Comparison of ENCODE assay signal across 20 cellular contexts in the genomic region with DNA sequence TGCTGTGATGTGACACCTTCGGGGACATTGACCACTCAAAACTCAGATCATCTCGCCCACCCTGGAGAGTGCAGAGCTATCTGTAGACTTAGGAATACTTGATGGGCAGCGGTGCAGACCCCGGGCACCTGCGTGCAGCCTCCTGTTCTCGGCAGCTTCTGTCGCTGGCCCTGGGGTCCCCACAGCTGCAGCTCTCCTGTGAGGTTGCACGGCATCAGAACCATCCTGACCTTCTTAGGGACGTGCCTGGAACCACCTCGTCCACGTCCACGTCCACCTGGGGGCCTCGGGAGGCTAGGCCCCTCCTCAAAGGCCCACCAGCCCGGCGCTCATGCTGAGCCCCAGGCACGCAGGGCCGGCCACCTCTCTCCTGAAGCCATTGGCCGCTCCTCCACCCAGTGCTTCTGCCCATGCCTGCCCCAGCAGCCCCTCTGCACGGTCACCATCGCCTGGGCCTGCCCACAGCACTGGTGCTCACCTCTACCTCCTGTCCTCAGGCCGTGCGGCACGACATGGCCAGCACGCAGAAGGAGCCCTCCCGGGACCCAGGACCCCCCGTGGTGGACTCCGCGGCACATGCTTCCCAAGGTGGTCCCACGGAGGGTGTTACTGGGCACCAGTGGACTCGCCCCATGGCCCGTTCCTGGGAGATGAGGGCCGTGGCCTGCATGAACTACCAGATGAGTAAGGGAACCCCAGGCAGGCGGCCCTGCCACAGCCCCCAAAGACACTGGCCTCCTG. TPM values are rescaled to one million over a fixed set of nuclear protein-coding genes. Genes with fewer than 3 reads are reported as not detected.
DNase-seq lines count a peak whose midpoint lies in the region; TF ChIP-seq lines count a peak whose summit lies in the region.
"Had no signal": no experiment of that assay in that cellular context is flagged by ENCODE, and none has a peak within 500 bp of the region (broad histone marks: within the 10 kb centered on the region; RNA-seq: fewer than 3 reads in every experiment).

No MANE protein-coding gene starts in this region.

- peaks cover 0 to 2% (median 0%) of the 10 kb centered on the region in 3 donors for H3K4me1 Mint-ChIP-seq in IgD-negative memory B cell
- H3K4me1 Mint-ChIP-seq in glutamatergic neuron (ENCODE audit: low read depth, unreplicated experiment) = peaks cover 24% of the 10 kb centered on the region
- H3K4me1 Mint-ChIP-seq: activated naive CD8-positive, alpha-beta T cell treated with anti-CD3 and anti-CD28 coated beads, Interleukin-2, amount 10 ng/mL, durations not matched to agents 7 days and 5 days; stimulated activated naive CD8-positive, alpha-beta T cell treated with anti-CD3 and anti-CD28 coated beads, Interleukin-15, amount 100 ng/mL, for 72 hours had no signal

- H3K27ac Mint-ChIP-seq in IgD-negative memory B cell (peak overlapping the region in 2 of 3 donors; percentile 51 to 63), glutamatergic neuron (ENCODE audit: unreplicated experiment) (peak overlapping the region; percentile 99)
- H3K27ac Mint-ChIP-seq: activated naive CD8-positive, alpha-beta T cell treated with anti-CD3 and anti-CD28 coated beads, Interleukin-2, amount 10 ng/mL, durations not matched to agents 7 days and 5 days had no signal

- DNase-seq in BE2C (peak; percentile 21), glutamatergic neuron (no peak), posterior vena cava (ENCODE audit: low spot score) (peak; percentile 80), iPS-NIHi11 (ENCODE audit: low spot score) (no peak), NOMO-1 treated with dmso at 0.1 percent for 144 hours (lab: John Stamatoyannopoulos, UW; ENCODE audit: unreplicated experiment) (no peak), activated gamma-delta T cell treated with Interleukin-2 at 50 U/mL for 16 hours (no peak), Ammon's horn (ENCODE audit: low spot score) (no peak)
- DNase-seq: activated CD4-positive, alpha-beta T cell treated with anti-CD3 and anti-CD28 coated beads, Interleukin-2, amount 50 U/mL, for 1 hour; activated CD8-positive, alpha-beta memory T cell treated with anti-CD3 and anti-CD28 coated beads, Interleukin-2, amount 50 U/mL, for 48 hours; activated naive CD8-positive, alpha-beta T cell treated with anti-CD3 and anti-CD28 coated beads, Interleukin-2, amount 10 ng/mL, durations not matched to agents 7 days and 5 days; cerebellar nuclear complex; effector CD4-positive, alpha-beta T cell; foreskin melanocyte; MV-4-11; NCI-H1694; NCI-H526 treated with DMSO at 0.1 percent for 48 hours; stimulated activated naive CD8-positive, alpha-beta T cell treated with anti-CD3 and anti-CD28 coated beads, Interleukin-15, amount 100 ng/mL, for 72 hours; tibial artery had no signal

- H3K9me3 Mint-ChIP-seq in IgD-negative memory B cell = no peaks in the 10 kb centered on the region
- peaks cover 14% of the 10 kb centered on the region for H3K9me3 Mint-ChIP-seq in glutamatergic neuron (ENCODE audit: unreplicated experiment)
- H3K9me3 Mint-ChIP-seq: activated naive CD8-positive, alpha-beta T cell treated with anti-CD3 and anti-CD28 coated beads, Interleukin-2, amount 10 ng/mL, durations not matched to agents 7 days and 5 days; stimulated activated naive CD8-positive, alpha-beta T cell treated with anti-CD3 and anti-CD28 coated beads, Interleukin-15, amount 100 ng/mL, for 72 hours had no signal

- no peaks in the 10 kb centered on the region for H3K9me3 ChIP-seq in BE2C
- H3K9me3 ChIP-seq: tibial artery had no signal

- no peaks in the 10 kb centered on the region; the same call in 1 of the 2 replicates for H3K36me3 ChIP-seq in BE2C

- peaks cover 36% of the 10 kb centered on the region for H3K4me1 ChIP-seq in BE2C

- peaks cover 2% of the 10 kb centered on the region for H3K36me3 Mint-ChIP-seq in IgD-negative memory B cell
- H3K36me3 Mint-ChIP-seq in glutamatergic neuron (ENCODE audit: unreplicated experiment) = no peaks in the 10 kb centered on the region
- H3K36me3 Mint-ChIP-seq: activated naive CD8-positive, alpha-beta T cell treated with anti-CD3 and anti-CD28 coated beads, Interleukin-2, amount 10 ng/mL, durations not matched to agents 7 days and 5 days had no signal

- H3K27me3 Mint-ChIP-seq in IgD-negative memory B cell = no peaks in the 10 kb centered on the region
- H3K27me3 Mint-ChIP-seq in glutamatergic neuron (ENCODE audit: unreplicated experiment) = peaks cover 20% of the 10 kb centered on the region
- H3K27me3 Mint-ChIP-seq: activated naive CD8-positive, alpha-beta T cell treated with anti-CD3 and anti-CD28 coated beads, Interleukin-2, amount 10 ng/mL, durations not matched to agents 7 days and 5 days; stimulated activated naive CD8-positive, alpha-beta T cell treated with anti-CD3 and anti-CD28 coated beads, Interleukin-15, amount 100 ng/mL, for 72 hours had no signal

- intact Hi-C loops in posterior vena cava (cut with DNase I) = no loop called here

- TF ChIP-seq CTCF in BE2C (IDR thresholded peaks at IDR 0.05; ENCODE audit: low read depth, low read length) (no peak), glutamatergic neuron (IDR thresholded peaks at IDR 0.05; ENCODE audit: partially characterized antibody, unreplicated experiment) (no peak)

- no peaks in the 10 kb centered on the region for H3K27me3 ChIP-seq in BE2C
- H3K27me3 ChIP-seq: hepatocyte had no signal

- H3K4me3 Mint-ChIP-seq in IgD-negative memory B cell (no peak overlapping the region), glutamatergic neuron (ENCODE audit: unreplicated experiment) (peak overlapping the region; percentile 86)
- H3K4me3 Mint-ChIP-seq: activated naive CD8-positive, alpha-beta T cell treated with anti-CD3 and anti-CD28 coated beads, Interleukin-2, amount 10 ng/mL, durations not matched to agents 7 days and 5 days; stimulated activated naive CD8-positive, alpha-beta T cell treated with anti-CD3 and anti-CD28 coated beads, Interleukin-15, amount 100 ng/mL, for 72 hours had no signal

- no peak overlapping the region for H3K4me3 ChIP-seq in BE2C (ENCODE audit: low read depth, low read length)
- H3K4me3 ChIP-seq: hepatocyte, tibial artery had no signal

RNA-seq across cellular contexts. Expression of a gene that starts 2.3 kb away (rescaled TPM):
- 1.3 TPM for polyA plus RNA-seq in BE2C (2012; ENCODE audit: insufficient read depth, insufficient read length, low read depth)
- not detected for polyA plus RNA-seq in IgD-negative memory B cell
- 61.9 TPM for total RNA-seq in glutamatergic neuron (ENCODE audit: unreplicated experiment)
- total RNA-seq in posterior vena cava = under 1 TPM; 0.14 TPM

RNA-seq across cellular contexts. Expression of a gene that starts 7.6 kb away (rescaled TPM):
- polyA plus RNA-seq in BE2C (2012; ENCODE audit: insufficient read depth, insufficient read length, low read depth) = 215 TPM
- 81.0 TPM for polyA plus RNA-seq in IgD-negative memory B cell
- 63.6 TPM for total RNA-seq in glutamatergic neuron (ENCODE audit: unreplicated experiment)
- 10 to 100 TPM; 43.3 to 63.2 TPM for total RNA-seq in posterior vena cava

RNA-seq across cellular contexts. Expression of a gene that starts 13.1 kb away (rescaled TPM):
- polyA plus RNA-seq in BE2C (2012; ENCODE audit: insufficient read depth, insufficient read length, low read depth) = 180 TPM
- 52.8 TPM for polyA plus RNA-seq in IgD-negative memory B cell
- 16.6 TPM for total RNA-seq in glutamatergic neuron (ENCODE audit: unreplicated experiment)
- total RNA-seq in posterior vena cava = 10 to 100 TPM; 19.0 to 21.5 TPM

RNA-seq across cellular contexts. Expression of a gene that starts 20.7 kb away (rescaled TPM):
- 44.4 TPM for polyA plus RNA-seq in BE2C (2012; ENCODE audit: insufficient read depth, insufficient read length, low read depth)
- polyA plus RNA-seq in IgD-negative memory B cell = 0.54 TPM
- total RNA-seq in glutamatergic neuron (ENCODE audit: unreplicated experiment) (24.6 TPM), posterior vena cava (10 to 100 TPM; 13.4 to 14.9 TPM)

RNA-seq across cellular contexts. Expression of a gene that starts 38.6 kb away (rescaled TPM):
- 21.3 TPM for polyA plus RNA-seq in BE2C (2012; ENCODE audit: insufficient read depth, insufficient read length, low read depth)
- 14.7 TPM for polyA plus RNA-seq in IgD-negative memory B cell
- total RNA-seq in glutamatergic neuron (ENCODE audit: unreplicated experiment) = 48.3 TPM
- 10 to 100 TPM; 13.0 to 13.6 TPM for total RNA-seq in posterior vena cava

Comparison
In these comparisons a context has a peak if more than half of its experiments do, and no peak if none do; other contexts are left out.
1. DNase-seq: peak in BE2C (single experiment) and posterior vena cava (single experiment); none in glutamatergic neuron (single experiment), iPS-NIHi11 (single experiment), NOMO-1 treated with dmso at 0.1 percent for 144 hours (single experiment), activated gamma-delta T cell treated with Interleukin-2 at 50 U/mL for 16 hours (single experiment) and Ammon's horn (single experiment).
2. RNA of a gene that starts 2.3 kb away (total RNA-seq): 61.9 TPM in glutamatergic neuron (single experiment); 0.14 TPM in posterior vena cava; every median in the first group is over 10 times any median in the second.